15 cellular contexts compared by ENCODE assay signal in the genomic region with DNA sequence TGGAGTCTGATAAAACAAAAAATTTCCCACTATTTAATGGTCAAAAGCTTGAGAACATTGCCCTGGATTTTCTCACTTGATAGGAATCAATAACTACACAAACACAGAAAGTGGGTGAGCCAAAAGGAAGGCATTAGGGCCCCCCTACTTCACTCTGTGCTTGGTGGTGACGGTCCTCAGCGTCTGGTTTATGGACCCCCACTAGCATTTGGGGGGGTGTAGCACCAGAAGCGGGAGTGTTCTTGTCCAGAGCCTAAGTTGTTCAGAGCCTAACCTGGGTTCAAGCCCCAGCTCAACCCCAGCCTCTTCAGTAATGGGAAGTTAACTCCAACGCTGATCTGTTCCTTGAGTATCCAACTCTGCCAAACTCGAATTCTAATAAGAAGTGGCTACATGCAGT.
"Had no signal": no experiment of that assay in that cellular context is flagged by ENCODE, and none has a peak within 500 bp of the region (broad histone marks: within the 10 kb centered on the region; RNA-seq: fewer than 3 reads in every experiment).

No MANE protein-coding gene starts in this region.

- H3K27ac ChIP-seq: brain microvascular endothelial cell, SJSA1, VCaP had no signal

- H3K4me3 Mint-ChIP-seq: activated CD4-positive, alpha-beta memory T cell treated with anti-CD3 and anti-CD28 coated beads, Interleukin-2, amount 10 ng/mL, durations not matched to agents 7 days and 5 days; activated CD4-positive, alpha-beta T cell treated with anti-CD3 and anti-CD28 coated beads for 36 hours; naive B cell had no signal

- DNase-seq: activated CD4-positive, alpha-beta memory T cell treated with anti-CD3 and anti-CD28 coated beads, Interleukin-2, amount 10 ng/mL, durations not matched to agents 7 days and 5 days; activated CD4-positive, alpha-beta T cell treated with anti-CD3 and anti-CD28 coated beads for 36 hours; amygdala; brain microvascular endothelial cell; cerebellar nuclear complex; dermis blood vessel endothelial cell; foreskin melanocyte; naive B cell; stimulated activated CD4-positive, alpha-beta T cell treated with anti-CD3 and anti-CD28 coated beads, Interleukin-2, amount 100 ng/mL, for 48 hours; stimulated activated naive CD8-positive, alpha-beta T cell treated with anti-CD3 and anti-CD28 coated beads, Interleukin-15, Interleukin-2, amounts not matched to agents 100 U/mL and 50 U/mL, for 24 hours; SW 1271 had no signal

- H3K27me3 ChIP-seq: brain microvascular endothelial cell, SJSA1 had no signal

- H3K36me3 ChIP-seq: brain microvascular endothelial cell had no signal

- H3K27ac Mint-ChIP-seq: activated CD4-positive, alpha-beta memory T cell treated with anti-CD3 and anti-CD28 coated beads, Interleukin-2, amount 10 ng/mL, durations not matched to agents 7 days and 5 days; activated CD4-positive, alpha-beta T cell treated with anti-CD3 and anti-CD28 coated beads for 36 hours; activated naive CD4-positive, alpha-beta T cell treated with anti-CD3 and anti-CD28 coated beads, Interleukin-2, amount 50 U/mL, for 72 hours had no signal

- H3K9me3 ChIP-seq: SJSA1 had no signal

- H3K4me3 ChIP-seq: SJSA1 had no signal

- ATAC-seq: activated CD4-positive, alpha-beta T cell treated with anti-CD3 and anti-CD28 coated beads for 36 hours; activated naive CD4-positive, alpha-beta T cell treated with anti-CD3 and anti-CD28 coated beads, Interleukin-2, amount 50 U/mL, for 72 hours; sciatic nerve; stimulated activated naive CD8-positive, alpha-beta T cell treated with anti-CD3 and anti-CD28 coated beads, Interleukin-15, Interleukin-2, amounts not matched to agents 100 U/mL and 50 U/mL, for 24 hours had no signal

- H3K9me3 Mint-ChIP-seq: activated CD4-positive, alpha-beta memory T cell treated with anti-CD3 and anti-CD28 coated beads, Interleukin-2, amount 10 ng/mL, durations not matched to agents 7 days and 5 days; activated naive CD4-positive, alpha-beta T cell treated with anti-CD3 and anti-CD28 coated beads, Interleukin-2, amount 50 U/mL, for 72 hours; naive B cell had no signal

- H3K27me3 Mint-ChIP-seq: activated CD4-positive, alpha-beta memory T cell treated with anti-CD3 and anti-CD28 coated beads, Interleukin-2, amount 10 ng/mL, durations not matched to agents 7 days and 5 days; activated CD4-positive, alpha-beta T cell treated with anti-CD3 and anti-CD28 coated beads for 36 hours; naive B cell had no signal
